ENCODE assay signal across 10 cellular contexts in the genomic region with DNA sequence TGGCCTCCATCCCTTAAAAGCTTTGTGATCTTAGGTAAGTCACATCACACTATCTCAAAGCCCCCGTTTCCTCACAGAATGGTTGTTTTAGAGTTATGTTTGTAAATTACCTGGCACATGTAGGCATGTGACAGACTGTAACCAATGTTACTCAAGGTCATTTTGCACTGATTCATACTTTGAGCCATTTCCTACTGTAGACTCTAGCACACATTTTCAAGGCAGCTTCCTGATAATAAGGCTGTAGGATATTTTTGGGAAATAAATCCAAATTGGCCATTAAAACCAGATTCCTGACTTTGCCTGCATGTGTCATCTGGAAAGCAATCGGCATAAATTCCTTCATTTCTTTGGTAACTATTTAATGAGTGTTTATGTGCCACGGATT. TPM values are rescaled to one million over a fixed set of nuclear protein-coding genes. Genes with fewer than 3 reads are reported as not detected.
DNase-seq lines count a peak whose midpoint lies in the region; ATAC-seq, FAIRE-seq and TF ChIP-seq lines count a peak whose summit lies in the region.
"Had no signal": no experiment of that assay in that cellular context is flagged by ENCODE, and none has a peak within 500 bp of the region (broad histone marks: within the 10 kb centered on the region; RNA-seq: fewer than 3 reads in every experiment).

No MANE protein-coding gene starts in this region.

- TF ChIP-seq POLR2A in K562 (conservative IDR thresholded peaks at IDR 0.05), result no peak

- in situ Hi-C loops in K562 (cut with MboI), result no loop called here

- intact Hi-C loops in K562 (cut with micrococcal nuclease), result loop anchor here (10.0 kb wide), 1 partner anchor 176 kb away; a partner anchor contains a TSS

- no peaks in the 10 kb centered on the region for H3K27me3 ChIP-seq in K562 (ENCODE audit: control insufficient read depth in 2 of 2, insufficient read depth in 2 of 2, low read length in 2 of 2)

- TF ChIP-seq EP300 in K562 (IDR thresholded peaks at IDR 0.05; ENCODE audit: low read length), result no peak

- POLR2A ChIA-PET in K562 (lab: Yijun Ruan, JAX), result interaction anchor here (0.6 to 6.8 kb wide), 8 partner anchors 8 to 173 kb away, joined by 3 to 54 read pairs (median 10); a partner anchor contains a TSS

- H3K4me2 ChIP-seq in K562 (ENCODE audit: insufficient read depth, low read length), result peak overlapping the region; percentile 88

- BruUV-seq in K562 (replicated peaks; lab: Mats Ljungman, UMichigan), result no TSS peak

- no peak overlapping the region for H2AFZ ChIP-seq in K562 (ENCODE audit: low read depth, low read length)

- peak overlapping the region; percentile 73 to 81; a peak in 2 of 4 replicates for H3K9ac ChIP-seq in K562 (ENCODE audit: insufficient read depth in 1 of 2, low read depth in 2 of 2, low read length in 2 of 2)

- ATAC-seq in K562 (no peak), HG03175 (IDR thresholded peaks at IDR 0.05; ENCODE audit: unreplicated experiment) (no peak), GM21825 (IDR thresholded peaks at IDR 0.05; ENCODE audit: unreplicated experiment) (no peak), HG03097 (IDR thresholded peaks at IDR 0.05; ENCODE audit: low FRiP score, unreplicated experiment) (no peak)

- H3K9me1 ChIP-seq in K562 (ENCODE audit: control insufficient read depth, insufficient read depth, low read length), result peaks cover 6% of the 10 kb centered on the region

- peaks cover 26% of the 10 kb centered on the region for H3K36me3 ChIP-seq in K562 (ENCODE audit: control insufficient read depth, insufficient read depth, low read length)
- H3K36me3 ChIP-seq in mesodermal cell (ENCODE audit: control insufficient read depth, insufficient read depth, low read length), result peaks cover 19% of the 10 kb centered on the region

- no peak for TF ChIP-seq CTCF in HFF-Myc (IDR thresholded peaks at IDR 0.05; ENCODE audit: low read depth, low read length, missing control alignments)
- TF ChIP-seq CTCF in K562 (IDR thresholded peaks at IDR 0.05 in 2 of 3, conservative IDR thresholded peaks at IDR 0.05 in 1 of 3; ENCODE audit: insufficient read depth in 2 of 3, low read depth in 1 of 3, low read length in 3 of 3), result no peak

- 66% methylated on average over 3 of the region's 3 CpGs for WGBS in K562 (ENCODE audit: insufficient coverage, low coverage, missing lambda C conversion rate)
- WGBS in mesodermal cell (ENCODE audit: insufficient coverage in 2 of 2), 2 experiments, result 88% methylated on average over 2 of the region's 3 CpGs; no CpG with 5 or more reads in 1 of the 2 experiments

- H3K79me2 ChIP-seq in K562 (ENCODE audit: control insufficient read depth, insufficient read depth, low read length), result peaks cover 48% of the 10 kb centered on the region

- H3K27ac ChIP-seq in K562 (ENCODE audit: extremely low read depth, low read depth, low read length) (no peak overlapping the region; the same call in 2 of the 3 replicates), mesodermal cell (ENCODE audit: low read depth, low read length, severe bottlenecking) (no peak overlapping the region)

- H4K20me1 ChIP-seq in K562 (replicated peaks; ENCODE audit: control insufficient read depth, insufficient read depth, low read length), result peaks cover 10% of the 10 kb centered on the region; the same call in 1 of the 2 replicates

- DNase-seq in AG08395 (ENCODE audit: low spot score) (peak; percentile 52), HFF-Myc (ENCODE audit: extremely low read depth, low read depth) (no peak), K562 (ENCODE audit: extremely low read depth in 1 of 4, low spot score in 3 of 4) (no peak), GM19239 (ENCODE audit: insufficient read length, low spot score) (no peak)
- DNase-seq: amniotic stem cell, NCI-H1694 treated with DMSO at 0.1 percent for 48 hours had no signal

- H3K9me3 ChIP-seq in K562 (replicated peaks; ENCODE audit: control insufficient read depth, insufficient read depth, low read depth, low read length) (no peaks in the 10 kb centered on the region), mesodermal cell (ENCODE audit: control insufficient read depth, low read length) (no peaks in the 10 kb centered on the region)

- peaks cover 15 to 21% of the 10 kb centered on the region in 2 experiments; a peak in 4 of 5 replicates for H3K4me1 ChIP-seq in K562 (replicated peaks in 1 of 2; ENCODE audit: control insufficient read depth in 2 of 2, insufficient read depth in 2 of 2, low read length in 2 of 2)
- H3K4me1 ChIP-seq in mesodermal cell (ENCODE audit: control insufficient read depth, insufficient read depth, low read length, poor library complexity, severe bottlenecking), result peaks cover 15% of the 10 kb centered on the region

- H3K4me3 ChIP-seq in HFF-Myc (replicated peaks; ENCODE audit: low read depth, low read length), result peak overlapping the region; percentile 89
- H3K4me3 ChIP-seq in K562, result peak overlapping the region; percentile 75; the same call in 1 of the 2 replicates
- peak overlapping the region; percentile 73 for H3K4me3 ChIP-seq in mesodermal cell (ENCODE audit: extremely low read depth, insufficient read depth, low read length, poor library complexity, severe bottlenecking)

- CTCF ChIA-PET in K562 (lab: Yijun Ruan, JAX; ENCODE audit: low intra/inter-chr PET ratio), result no interaction called here

- FAIRE-seq in K562 (lab: Jason Lieb, UNC) (no peak), GM19239 (lab: Jason Lieb, UNC) (no peak)

- no peak for TF ChIP-seq RAD21 in K562 (CRISPR knock-in tag; conservative IDR thresholded peaks at IDR 0.05 in 1 of 2, IDR thresholded peaks at IDR 0.05 in 1 of 2)

TF ChIP-seq in K562, 482 proteins besides CTCF, POLR2A, EP300 and RAD21 (continues in another document):
- TF ChIP-seq CHD1 (IDR thresholded peaks at IDR 0.05; ENCODE audit: low read length), result peak; percentile 13
- TF ChIP-seq CTBP1 (IDR thresholded peaks at IDR 0.05; ENCODE audit: borderline replicate concordance), result 0 out of 2 replicates have a peak, but pooled peaks have one; percentile 8
- TF ChIP-seq, protein P1, sequence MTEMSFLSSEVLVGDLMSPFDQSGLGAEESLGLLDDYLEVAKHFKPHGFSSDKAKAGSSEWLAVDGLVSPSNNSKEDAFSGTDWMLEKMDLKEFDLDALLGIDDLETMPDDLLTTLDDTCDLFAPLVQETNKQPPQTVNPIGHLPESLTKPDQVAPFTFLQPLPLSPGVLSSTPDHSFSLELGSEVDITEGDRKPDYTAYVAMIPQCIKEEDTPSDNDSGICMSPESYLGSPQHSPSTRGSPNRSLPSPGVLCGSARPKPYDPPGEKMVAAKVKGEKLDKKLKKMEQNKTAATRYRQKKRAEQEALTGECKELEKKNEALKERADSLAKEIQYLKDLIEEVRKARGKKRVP (CRISPR knock-in tag; IDR thresholded peaks at IDR 0.05), result no peak
- no peak for TF ChIP-seq CREM (IDR thresholded peaks at IDR 0.05; ENCODE audit: low read depth)
- peak; percentile 72 for TF ChIP-seq ESRRA (IDR thresholded peaks at IDR 0.05; ENCODE audit: borderline replicate concordance, low read depth)

RNA-seq across cellular contexts. Expression of a gene that starts 2.2 kb away (rescaled TPM):
- total RNA-seq in K562 (2011; cell fraction: chromatin; rRNA removed; ENCODE audit: low replicate concordance), result 15.2 and 30.6 TPM in 2 replicates
- 19.2 and 20.5 TPM in 2 replicates for total RNA-seq in K562 (2011; cell fraction: nucleolus; rRNA removed)
- total RNA-seq in K562 (2011; cell fraction: nucleoplasm; rRNA removed), result 14.8 and 17.9 TPM in 2 replicates
- total RNA-seq in K562 (2014; rRNA removed), result 38.9 and 47.9 TPM in 2 replicates
- total RNA-seq in K562 (2014; rRNA removed; fragmentation: Illumina TruSeq; extraction: Trizol), result 19.5 and 22.9 TPM in 2 replicates
- 36.0 and 36.6 TPM in 2 replicates for total RNA-seq in K562 (2015; rRNA removed; fragmentation: Illumina TruSeq; extraction: Trizol)
- total RNA-seq in K562 (2021), result 66.8 and 76.3 TPM in 2 replicates
- 32.4 and 45.4 TPM in 2 replicates for polyA plus RNA-seq in K562 (2011; rRNA removed)
- polyA plus RNA-seq in K562 (2011; cell fraction: cytosol; rRNA removed), result 39.4 and 72.9 TPM in 2 replicates
- 23.4 and 33.0 TPM in 2 replicates for polyA plus RNA-seq in K562 (2011; cell fraction: nucleus; rRNA removed)
- 42.4 and 50.7 TPM in 2 replicates for polyA plus RNA-seq in K562 (2012)
- 42.0 and 54.4 TPM in 2 replicates for polyA plus RNA-seq in K562 (2014; fragmentation: Illumina TruSeq; extraction: Trizol)
- polyA plus RNA-seq in K562 (2014; fragmentation: Nextera tagmentation; extraction: Ambion mirVana), result under 1 TPM; 0.65 to 0.94 TPM
- polyA plus RNA-seq in K562 (2014; rRNA removed), result 49.1 and 50.6 TPM in 2 replicates
- 50.9 and 115 TPM in 2 replicates for polyA minus RNA-seq in K562 (2011; rRNA and poly(A)+ RNA removed)
- polyA minus RNA-seq in K562 (2011; cell fraction: cytosol; rRNA and poly(A)+ RNA removed), result 29.8 and 41.0 TPM in 2 replicates
- polyA minus RNA-seq in K562 (2011; cell fraction: nucleus; rRNA and poly(A)+ RNA removed), result 6.7 and 6.9 TPM in 2 replicates
- polyA plus RNA-seq in mesodermal cell (2013, experiment 1 of 2), result 36.8 TPM
- 30.6 TPM for polyA plus RNA-seq in mesodermal cell (2013, experiment 2 of 2)
